9 cellular contexts compared by ENCODE assay signal in the genomic region with DNA sequence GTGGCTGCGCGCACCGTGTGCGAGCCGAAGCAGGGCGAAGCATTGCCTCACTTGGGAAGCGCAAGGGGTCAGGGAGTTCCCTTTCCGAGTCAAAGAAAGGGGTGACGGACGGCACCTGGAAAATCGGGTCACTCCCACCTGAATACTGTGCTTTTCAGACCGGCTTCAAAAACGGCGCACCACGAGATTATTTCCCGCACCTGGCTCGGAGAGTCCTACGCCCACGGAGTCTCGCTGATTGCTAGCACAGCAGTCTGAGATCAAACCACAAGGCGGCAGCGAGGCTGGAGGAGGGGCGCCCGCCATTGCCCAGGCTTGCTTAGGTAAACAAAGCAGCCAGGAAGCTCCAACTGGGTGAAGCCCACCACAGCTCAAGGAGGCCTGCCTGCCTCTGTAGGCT. TPM values are rescaled to one million over a fixed set of nuclear protein-coding genes. Genes with fewer than 3 reads are reported as not detected.
DNase-seq lines count a peak whose midpoint lies in the region; ATAC-seq and TF ChIP-seq lines count a peak whose summit lies in the region.
"Not testable (repeated sequence)": the region's sequence is repeated elsewhere in the genome, so short reads cannot be mapped to it uniquely, and the experiment has no call there.
"Had no signal": no experiment of that assay in that cellular context is flagged by ENCODE, and none has a peak within 500 bp of the region (broad histone marks: within the 10 kb centered on the region; RNA-seq: fewer than 3 reads in every experiment).

No MANE protein-coding gene starts in this region.

- H3F3A ChIP-seq in GM23338 (replicated peaks; ENCODE audit: low read depth), result not testable (repeated sequence)

- TF ChIP-seq CTCF in GM23338 (conservative IDR thresholded peaks at IDR 0.05; ENCODE audit: low read depth in 2 of 2); type B pancreatic cell (conservative IDR thresholded peaks at IDR 0.05): not testable (repeated sequence)
- TF ChIP-seq CTCF in neural crest cell (conservative IDR thresholded peaks at IDR 0.05), result peak; percentile 17

- H4K20me1 ChIP-seq in GM23338 (replicated peaks; ENCODE audit: insufficient read depth), result not testable (repeated sequence)

- H3K4me1 Mint-ChIP-seq in GM23338; neural crest cell; type B pancreatic cell (ENCODE audit: unreplicated experiment): not testable (repeated sequence)

- not testable (repeated sequence) for ATAC-seq in GM23338, Right ventricle myocardium inferior

- H3K27me3 ChIP-seq in GM23338 (ENCODE audit: insufficient read depth); iPS-15b (ENCODE audit: control insufficient read depth, insufficient read depth, low read length): not testable (repeated sequence)

- peak overlapping the region; percentile 47 for H3K4me3 ChIP-seq in GM23338
- H3K4me3 ChIP-seq in iPS-15b (ENCODE audit: low read depth, low read length), result peak overlapping the region; percentile 69

- H3K4me3 Mint-ChIP-seq in GM23338, result not testable (repeated sequence)
- H3K4me3 Mint-ChIP-seq in neural crest cell (peak overlapping the region; percentile 54), type B pancreatic cell (peak overlapping the region; percentile 74)

- H3K27ac ChIP-seq in GM23338 (ENCODE audit: low read depth), result not testable (repeated sequence)

- H3K9ac ChIP-seq in iPS-15b (ENCODE audit: low read depth, low read length), result peak overlapping the region; percentile 71

- H3K9me3 ChIP-seq in iPS-15b (ENCODE audit: control insufficient read depth, insufficient read depth, low read length), result not testable (repeated sequence)

- not testable (repeated sequence) for H2AFZ ChIP-seq in GM23338

- not testable (repeated sequence) for H3K79me2 ChIP-seq in GM23338 (replicated peaks; ENCODE audit: insufficient read depth)

- H3K36me3 ChIP-seq in GM23338 (ENCODE audit: insufficient read depth); iPS-15b (ENCODE audit: control insufficient read depth, insufficient read depth, low read length): not testable (repeated sequence)

- H3K27me3 Mint-ChIP-seq in GM23338 (ENCODE audit: insufficient read depth, low read depth, poor library complexity); neural crest cell (ENCODE audit: low read depth); type B pancreatic cell: not testable (repeated sequence)

- H3K9me2 ChIP-seq in GM23338 (ENCODE audit: insufficient read depth), result not testable (repeated sequence)

- not testable (repeated sequence) for DNase-seq in GM23338 (ENCODE audit: low spot score); neural crest cell (ENCODE audit: low read depth, low spot score); type B pancreatic cell (ENCODE audit: extremely low spot score, unreplicated experiment)
- DNase-seq in NCI-H1417 (lab: John Stamatoyannopoulos, UW) (peak; percentile 4 to 74 (median 58)), activated gamma-delta T cell (lab: John Stamatoyannopoulos, UW) (peak; percentile 2), Right ventricle myocardium inferior (ENCODE audit: missing footprints) (peak; percentile 25)

- H3K9me3 Mint-ChIP-seq in GM23338, neural crest cell, type B pancreatic cell: not testable (repeated sequence)

- intact Hi-C loops in Right ventricle myocardium inferior (cut with DNase I), result not testable (repeated sequence)

- H3K4me2 ChIP-seq in GM23338, result peak overlapping the region; percentile 70

- not testable (repeated sequence) for H3K36me3 Mint-ChIP-seq in GM23338 (ENCODE audit: low read depth); neural crest cell (ENCODE audit: low read depth); type B pancreatic cell

- not testable (repeated sequence) for H3K27ac Mint-ChIP-seq in GM23338
- H3K27ac Mint-ChIP-seq in neural crest cell (ENCODE audit: unreplicated experiment) (peak overlapping the region; percentile 94), type B pancreatic cell (peak overlapping the region; percentile 65)

- H3K4me1 ChIP-seq in GM23338 (ENCODE audit: insufficient read depth); iPS-15b (ENCODE audit: control insufficient read depth, insufficient read depth, low read length): not testable (repeated sequence)

RNA-seq across cellular contexts. Expression of a gene that starts 39.0 kb away (rescaled TPM):
- total RNA-seq in GM23338 (2014; rRNA removed; shearing (Covaris generic)), result 1.3 and 2.5 TPM in 2 replicates
- polyA plus RNA-seq in GM23338 (2016; fragmentation: Nextera tagmentation; extraction: Ambion mirVana), result 1.5 and 1.8 TPM in 2 replicates
- 0.14 TPM for total RNA-seq in Right ventricle myocardium inferior
- total RNA-seq in neural crest cell, result 1.1 and 1.6 TPM in 2 replicates
- total RNA-seq in type B pancreatic cell (ENCODE audit: low replicate concordance), result 1.3 and 1.8 TPM in 2 replicates
- polyA plus RNA-seq: A549, SK-N-SH had no signal
